Comparison of ENCODE assay signal across 8 cellular contexts in the genomic region with DNA sequence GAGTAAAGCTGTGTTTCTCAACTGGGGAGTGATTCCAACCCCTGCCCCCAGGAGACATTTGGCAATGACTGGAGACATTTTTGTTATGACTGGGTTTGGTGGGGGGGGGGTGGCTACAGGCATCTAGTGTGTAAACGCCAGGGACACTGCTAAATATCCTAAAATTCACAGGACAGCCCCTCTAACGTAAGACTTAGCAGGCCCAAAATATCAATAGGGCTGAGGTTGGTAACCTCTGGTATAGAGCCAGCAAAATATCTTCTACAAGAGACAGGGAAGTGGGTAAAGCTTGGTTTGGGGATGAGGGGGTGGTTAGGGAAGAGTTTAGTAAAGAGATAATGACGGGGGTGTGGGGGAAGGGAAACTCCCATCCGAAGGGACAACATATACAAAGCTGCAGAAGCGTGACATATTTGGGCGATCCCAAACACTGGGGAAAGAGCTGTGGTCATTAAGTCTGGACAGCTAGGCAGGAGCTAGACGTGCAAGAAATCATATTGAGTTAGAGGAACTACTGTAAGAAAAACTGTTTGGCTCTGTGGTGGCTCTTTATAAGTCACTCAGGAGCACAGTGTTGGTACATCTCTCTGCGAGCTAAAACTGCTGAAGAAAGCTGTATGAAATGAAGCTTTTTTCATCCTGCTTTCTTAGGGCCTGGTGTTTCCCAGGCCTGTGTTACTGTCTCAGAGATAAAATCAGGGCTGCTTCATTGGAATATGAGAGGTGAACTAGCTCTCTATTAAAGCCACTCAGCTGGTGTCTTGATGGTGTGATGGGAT. TPM values are rescaled to one million over a fixed set of nuclear protein-coding genes. Genes with fewer than 3 reads are reported as not detected.
DNase-seq lines count a peak whose midpoint lies in the region; ATAC-seq, FAIRE-seq and TF ChIP-seq lines count a peak whose summit lies in the region.

No MANE protein-coding gene starts in this region.

- H3K9me3 Mint-ChIP-seq in activated T-helper 2 cell treated with anti-CD3 and anti-CD28 coated beads, Interferon-gamma antibody, Interleukin-2, Interleukin-4, amounts not matched to agents 10 μg/mL and 5 μg/mL and 100 μg/mL, durations not matched to agents 14 hours and 24 hours and 36 hours = no peaks in the 10 kb centered on the region
- H3K9me3 Mint-ChIP-seq in mesothelial cell of epicardium = no peaks in the 10 kb centered on the region

- ATAC-seq in HG03354 (IDR thresholded peaks at IDR 0.05; ENCODE audit: poor library complexity, severe bottlenecking, unreplicated experiment) (peak; percentile 53), GM19467 (IDR thresholded peaks at IDR 0.05; ENCODE audit: unreplicated experiment) (no peak)

- peak overlapping the region; percentile 38 for H3K4me2 ChIP-seq in DOHH2 (ENCODE audit: low read length)

- H3K36me3 Mint-ChIP-seq in activated T-helper 2 cell treated with anti-CD3 and anti-CD28 coated beads, Interferon-gamma antibody, Interleukin-2, Interleukin-4, amounts not matched to agents 10 μg/mL and 5 μg/mL and 100 μg/mL, durations not matched to agents 14 hours and 24 hours and 36 hours (ENCODE audit: low read depth) = peaks cover 46% of the 10 kb centered on the region
- peaks cover 5% of the 10 kb centered on the region for H3K36me3 Mint-ChIP-seq in mesothelial cell of epicardium

- no peaks in the 10 kb centered on the region for H3K9me3 ChIP-seq in DOHH2 (ENCODE audit: control insufficient read depth, insufficient read depth, low read length)

- H3K27me3 Mint-ChIP-seq in activated T-helper 2 cell treated with anti-CD3 and anti-CD28 coated beads, Interferon-gamma antibody, Interleukin-2, Interleukin-4, amounts not matched to agents 10 μg/mL and 5 μg/mL and 100 μg/mL, durations not matched to agents 14 hours and 24 hours and 36 hours (ENCODE audit: low read depth) = no peaks in the 10 kb centered on the region
- H3K27me3 Mint-ChIP-seq in mesothelial cell of epicardium (ENCODE audit: low read depth) = no peaks in the 10 kb centered on the region

- DNase-seq in activated T-helper 2 cell treated with anti-CD3 and anti-CD28 coated beads, Interferon-gamma antibody, Interleukin-2, Interleukin-4, amounts not matched to agents 10 μg/mL and 5 μg/mL and 100 μg/mL, durations not matched to agents 14 hours and 24 hours and 36 hours (ENCODE audit: low spot score) = no peak
- no peak for DNase-seq in mesothelial cell of epicardium (ENCODE audit: low spot score in 2 of 2, unreplicated experiment in 2 of 2)
- no peak for DNase-seq in GM19239 (ENCODE audit: insufficient read length, low spot score)
- no peak for DNase-seq in NCI-H1417 (lab: John Stamatoyannopoulos, UW)
- DNase-seq in A172 (ENCODE audit: low spot score) = no peak

- peaks cover 14% of the 10 kb centered on the region; the same call in 1 of the 2 replicates for H3F3A ChIP-seq in DOHH2 (ENCODE audit: control insufficient read depth, insufficient read depth)

- H3K27ac Mint-ChIP-seq in activated T-helper 2 cell treated with anti-CD3 and anti-CD28 coated beads, Interferon-gamma antibody, Interleukin-2, Interleukin-4, amounts not matched to agents 10 μg/mL and 5 μg/mL and 100 μg/mL, durations not matched to agents 14 hours and 24 hours and 36 hours = peak overlapping the region; percentile 96
- H3K27ac Mint-ChIP-seq in mesothelial cell of epicardium = peak overlapping the region; percentile 63

- intact Hi-C loops in activated T-helper 2 cell treated with anti-CD3 and anti-CD28 coated beads, Interferon-gamma antibody, Interleukin-2, Interleukin-4, amounts not matched to agents 10 μg/mL and 5 μg/mL and 100 μg/mL, durations not matched to agents 14 hours and 24 hours and 36 hours (cut with micrococcal nuclease) = loop anchor here (1.0 to 2.0 kb wide), 5 partner anchors 7 to 143 kb away; partner anchors contain the start of gene SPG11

- no peak for FAIRE-seq in GM19239 (lab: Jason Lieb, UNC)

- H3K4me3 ChIP-seq in DOHH2 (ENCODE audit: low read length) = peak overlapping the region; percentile 31

- peaks cover 22% of the 10 kb centered on the region for H3K4me1 ChIP-seq in DOHH2 (ENCODE audit: control insufficient read depth, low read length)

- H3K4me3 Mint-ChIP-seq in activated T-helper 2 cell treated with anti-CD3 and anti-CD28 coated beads, Interferon-gamma antibody, Interleukin-2, Interleukin-4, amounts not matched to agents 10 μg/mL and 5 μg/mL and 100 μg/mL, durations not matched to agents 14 hours and 24 hours and 36 hours (ENCODE audit: low read depth) = peak overlapping the region; percentile 80
- H3K4me3 Mint-ChIP-seq in mesothelial cell of epicardium = no peak overlapping the region

- TF ChIP-seq CTCF in DOHH2 (IDR thresholded peaks at IDR 0.05; ENCODE audit: low read depth, low read length, poor library complexity, severe bottlenecking) = no peak
- TF ChIP-seq CTCF in mesothelial cell of epicardium (IDR thresholded peaks at IDR 0.05; ENCODE audit: unreplicated experiment) = no peak

- H3K27me3 ChIP-seq in DOHH2 (ENCODE audit: control insufficient read depth, low read length) = no peaks in the 10 kb centered on the region

- no peaks in the 10 kb centered on the region for H3K9me2 ChIP-seq in DOHH2 (replicated peaks; ENCODE audit: control insufficient read depth, low read length)

- no peaks in the 10 kb centered on the region for H3K79me2 ChIP-seq in DOHH2 (ENCODE audit: control insufficient read depth, low read length)

- peaks cover 12% of the 10 kb centered on the region for H3K36me3 ChIP-seq in DOHH2 (ENCODE audit: control insufficient read depth, low read length)

- peaks cover 58% of the 10 kb centered on the region for H3K4me1 Mint-ChIP-seq in activated T-helper 2 cell treated with anti-CD3 and anti-CD28 coated beads, Interferon-gamma antibody, Interleukin-2, Interleukin-4, amounts not matched to agents 10 μg/mL and 5 μg/mL and 100 μg/mL, durations not matched to agents 14 hours and 24 hours and 36 hours (ENCODE audit: low read depth)
- no peaks in the 10 kb centered on the region for H3K4me1 Mint-ChIP-seq in mesothelial cell of epicardium

- H3K27ac ChIP-seq in DOHH2 (ENCODE audit: low read depth, low read length) = no peak overlapping the region

- no peaks in the 10 kb centered on the region for H4K20me1 ChIP-seq in DOHH2 (ENCODE audit: control insufficient read depth, insufficient read depth, low read depth, low read length)

RNA-seq across cellular contexts. Expression of gene TRIM69, which starts 0.7 kb away (rescaled TPM):
- total RNA-seq in activated T-helper 2 cell treated with anti-CD3 and anti-CD28 coated beads, Interferon-gamma antibody, Interleukin-2, Interleukin-4, amounts not matched to agents 10 μg/mL and 5 μg/mL and 100 μg/mL, durations not matched to agents 14 hours and 24 hours and 36 hours = 70.8 and 75.1 TPM in 2 replicates
- total RNA-seq in mesothelial cell of epicardium = 16.2 to 19.6 TPM (median 17.5 TPM) in 3 replicates
- 16.4 and 16.5 TPM in 2 replicates for total RNA-seq in A172 (2014; rRNA removed; shearing (Covaris generic))

RNA-seq across cellular contexts. Expression of gene B2M, which starts 24.4 kb away (rescaled TPM):
- total RNA-seq in activated T-helper 2 cell treated with anti-CD3 and anti-CD28 coated beads, Interferon-gamma antibody, Interleukin-2, Interleukin-4, amounts not matched to agents 10 μg/mL and 5 μg/mL and 100 μg/mL, durations not matched to agents 14 hours and 24 hours and 36 hours = 4,961 and 5,148 TPM in 2 replicates
- 237 to 256 TPM (median 240 TPM) in 3 replicates for total RNA-seq in mesothelial cell of epicardium
- total RNA-seq in A172 (2014; rRNA removed; shearing (Covaris generic)) = 2,498 and 2,773 TPM in 2 replicates

RNA-seq across cellular contexts. Expression of gene PATL2, which starts 24.5 kb away (rescaled TPM):
- total RNA-seq in activated T-helper 2 cell treated with anti-CD3 and anti-CD28 coated beads, Interferon-gamma antibody, Interleukin-2, Interleukin-4, amounts not matched to agents 10 μg/mL and 5 μg/mL and 100 μg/mL, durations not matched to agents 14 hours and 24 hours and 36 hours = 15.3 and 16.9 TPM in 2 replicates
- 0.66 to 1.3 TPM (median 1.1 TPM) in 3 replicates for total RNA-seq in mesothelial cell of epicardium
- total RNA-seq in A172 (2014; rRNA removed; shearing (Covaris generic)) = not detected in 2 replicates
